18 cellular contexts compared by ENCODE assay signal in the genomic region with DNA sequence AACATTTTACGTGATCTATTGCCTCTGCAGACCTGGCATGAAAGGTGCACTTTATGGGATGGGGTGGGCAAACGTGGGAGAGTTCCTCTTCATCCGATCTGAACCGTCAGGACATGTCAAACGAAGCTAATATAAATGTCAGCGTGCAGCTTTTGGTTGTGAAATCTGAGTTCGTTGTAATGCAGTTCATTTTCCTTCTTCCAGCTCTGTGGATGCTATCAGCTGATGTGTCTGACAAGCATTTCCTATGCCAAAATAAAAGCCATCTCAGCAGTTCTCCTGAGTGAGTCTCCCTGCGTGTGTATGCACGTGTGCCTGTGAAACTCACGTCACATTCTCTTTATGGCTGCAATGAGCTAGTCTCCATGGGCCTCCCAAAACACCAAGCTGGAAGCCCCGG.
DNase-seq lines count a peak whose midpoint lies in the region; ATAC-seq and TF ChIP-seq lines count a peak whose summit lies in the region.
"Had no signal": no experiment of that assay in that cellular context is flagged by ENCODE, and none has a peak within 500 bp of the region (broad histone marks: within the 10 kb centered on the region; RNA-seq: fewer than 3 reads in every experiment).

No MANE protein-coding gene starts in this region.

- no peaks in the 10 kb centered on the region for H3K9me3 ChIP-seq in right lobe of liver
- H3K9me3 ChIP-seq: HAP-1 had no signal

- ATAC-seq in right lobe of liver (peak in 3 of 4 donors; percentile 28 to 33 (median 28)), HG02588 (IDR thresholded peaks at IDR 0.05; ENCODE audit: unreplicated experiment) (no peak)
- ATAC-seq: Panc1 had no signal

- no peak for TF ChIP-seq CTCF in epithelial cell of esophagus (IDR thresholded peaks at IDR 0.05; ENCODE audit: insufficient read depth, low read depth, low read length, missing control alignments)
- no peak for TF ChIP-seq CTCF in right lobe of liver (IDR thresholded peaks at IDR 0.05)

- no peak for TF ChIP-seq POLR2A in right lobe of liver (IDR thresholded peaks at IDR 0.05)

- WGBS in right lobe of liver (ENCODE audit: insufficient coverage, low coverage, low lambda C conversion rate, missing lambda C conversion rate), result 8% methylated on average over 10 of the region's 11 CpGs

- DNase-seq in UCSD-AML1 (lab: John Stamatoyannopoulos, UW; ENCODE audit: unreplicated experiment) (peak; percentile 25), epithelial cell of esophagus (ENCODE audit: low read depth) (peak; percentile 78), right lobe of liver (no peak), retina (peak; percentile 22), posterior vena cava (ENCODE audit: low spot score) (no peak), NCI-H69 (lab: John Stamatoyannopoulos, UW) (no peak), DMS 273 treated with DMSO at 0.1 percent for 48 hours (lab: John Stamatoyannopoulos, UW) (no peak)
- DNase-seq: CD4-positive, CD25-positive, alpha-beta regulatory T cell; DMS53; NCI-H187 treated with DMSO at 0.1 percent for 48 hours; NCI-H2171 treated with DMSO at 0.1 percent for 48 hours; NCI-H82; SHP77; SK-N-SH had no signal

- intact Hi-C loops in right lobe of liver (cut with DNase I), result no loop called here
- intact Hi-C loops in posterior vena cava (cut with DNase I), result no loop called here

- H3K4me3 ChIP-seq in epithelial cell of esophagus (ENCODE audit: low read length), result no peak overlapping the region
- H3K4me3 ChIP-seq in right lobe of liver, result no peak overlapping the region
- H3K4me3 ChIP-seq: HAP-1 had no signal

- no peaks in the 10 kb centered on the region for H3K27me3 ChIP-seq in right lobe of liver

- no peaks in the 10 kb centered on the region for H3K4me1 ChIP-seq in right lobe of liver
- H3K4me1 ChIP-seq: HAP-1 had no signal

- no peak overlapping the region for H3K27ac ChIP-seq in right lobe of liver
- H3K27ac ChIP-seq: HL-60 had no signal

- H3K36me3 ChIP-seq in right lobe of liver, result no peaks in the 10 kb centered on the region
- H3K36me3 ChIP-seq: HAP-1 had no signal

Comparison
In these comparisons a context has a peak if more than half of its experiments do, and no peak if none do; other contexts are left out.
1. DNase-seq: peak in UCSD-AML1 (single experiment), epithelial cell of esophagus (single experiment) and retina (single experiment); none in right lobe of liver (0 of 3), posterior vena cava (single experiment), NCI-H69 (single experiment) and DMS 273 treated with DMSO at 0.1 percent for 48 hours (single experiment).